Comparison of ENCODE assay signal across 10 cellular contexts in the genomic region with DNA sequence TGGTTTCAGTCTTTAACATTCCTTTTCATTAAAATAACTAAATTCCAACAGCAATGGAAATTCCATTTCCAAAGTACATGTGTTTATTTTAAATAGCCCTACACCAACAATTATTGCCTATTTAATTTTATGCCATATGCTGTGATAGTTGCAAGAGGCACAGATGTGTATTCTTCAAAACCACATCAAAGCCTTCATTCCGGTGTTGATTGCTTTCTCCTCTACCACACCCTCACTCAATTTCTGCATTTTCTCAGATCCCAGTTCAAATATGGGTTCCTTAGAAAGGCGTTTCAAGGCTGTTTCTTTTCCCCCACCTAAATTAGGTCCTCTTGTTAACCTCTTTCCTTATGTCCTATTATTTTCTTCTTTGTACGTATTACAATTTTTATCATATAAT.
"Had no signal": no experiment of that assay in that cellular context is flagged by ENCODE, and none has a peak within 500 bp of the region (broad histone marks: within the 10 kb centered on the region; RNA-seq: fewer than 3 reads in every experiment).

No MANE protein-coding gene starts in this region.

- ATAC-seq: HCT116 had no signal

- H3K36me3 ChIP-seq: HAP-1 had no signal

- H2AFZ ChIP-seq: GM23248 had no signal

- H3K4me2 ChIP-seq: KMS-11 had no signal

- H3K27ac ChIP-seq: GM23248, KMS-11 had no signal

- DNase-seq: GM23248, GOT3, H7, HFFc6, IMR-90, KBM-7 had no signal

- H3K4me3 ChIP-seq: GM23248, HAP-1 had no signal

- H3K9ac ChIP-seq: GM23248, KMS-11 had no signal

- H3K9me3 ChIP-seq: HAP-1 had no signal

- FAIRE-seq: HTR-8/SVneo had no signal
